8 cellular contexts compared by ENCODE assay signal in genomic region chr2:119387381-119388129, GRCh38. TPM values are rescaled to one million over a fixed set of nuclear protein-coding genes. Genes with fewer than 3 reads are reported as not detected.
DNase-seq lines count a peak whose midpoint lies in the region; ATAC-seq, FAIRE-seq and TF ChIP-seq lines count a peak whose summit lies in the region.

No MANE protein-coding gene starts in this region.

- peak overlapping the region; percentile 81 for H3K27ac ChIP-seq in A673 (ENCODE audit: low read depth, low read length, poor library complexity, severe bottlenecking)
- H3K27ac ChIP-seq in caudate nucleus (ENCODE audit: low read depth, low read length) = no peak overlapping the region
- peak overlapping the region; percentile 1 to 44 (median 14) for H3K27ac ChIP-seq in right lobe of liver
- no peak overlapping the region for H3K27ac ChIP-seq in CD4-positive, alpha-beta T cell (ENCODE audit: low read depth, low read length)

- TF ChIP-seq CTCF in A673 (conservative IDR thresholded peaks at IDR 0.05; ENCODE audit: low read depth, low read length) (peak; percentile 59), right lobe of liver (IDR thresholded peaks at IDR 0.05) (peak in 3 of 4 donors; percentile 11 to 22 (median 19))
- no peak for TF ChIP-seq CTCF in CD4-positive, alpha-beta T cell (IDR thresholded peaks at IDR 0.05)

- no peak for TF ChIP-seq POLR2A in GM12892 (IDR thresholded peaks at IDR 0.05; ENCODE audit: low read depth, low read length)
- no peak for TF ChIP-seq POLR2A in right lobe of liver (IDR thresholded peaks at IDR 0.05)

- no peaks in the 10 kb centered on the region for H3K36me3 Mint-ChIP-seq in CD4-positive, alpha-beta T cell (ENCODE audit: low read depth)

- DNase-seq in A673 (ENCODE audit: low spot score) = peak; percentile 94
- DNase-seq in GM12892 (ENCODE audit: insufficient read length) = no peak
- DNase-seq in NCI-H446 (lab: John Stamatoyannopoulos, UW) = peak; percentile 74 to 92
- DNase-seq in caudate nucleus (lab: John Stamatoyannopoulos, UW) = peak in 40 of 61 donors; percentile 3 to 83 (median 36)
- peak; percentile 71 to 77 (median 75) for DNase-seq in right lobe of liver
- DNase-seq in stimulated activated naive CD8-positive, alpha-beta T cell treated with anti-CD3 and anti-CD28 coated beads, Interleukin-15, amount 100 ng/mL, for 72 hours = no peak
- no peak for DNase-seq in CD4-positive, alpha-beta T cell

- H3K27me3 ChIP-seq in A673 (replicated peaks; ENCODE audit: insufficient read depth, low read depth, low read length, poor library complexity) (no peaks in the 10 kb centered on the region), right lobe of liver (no peaks in the 10 kb centered on the region)
- peaks cover 4% of the 10 kb centered on the region for H3K27me3 ChIP-seq in CD4-positive, alpha-beta T cell (ENCODE audit: control insufficient read depth, insufficient read depth, low read length)

- intact Hi-C loops in A673 (cut with micrococcal nuclease; ENCODE audit: unreplicated experiment) (no loop called here), right lobe of liver (cut with DNase I) (no loop called here)
- intact Hi-C loops in CD4-positive, alpha-beta T cell (cut with DNase I, micrococcal nuclease) = no loop called here

- peaks cover 21% of the 10 kb centered on the region for H3K27me3 Mint-ChIP-seq in stimulated activated naive CD8-positive, alpha-beta T cell treated with anti-CD3 and anti-CD28 coated beads, Interleukin-15, amount 100 ng/mL, for 72 hours
- peaks cover 10% of the 10 kb centered on the region for H3K27me3 Mint-ChIP-seq in CD4-positive, alpha-beta T cell

- peaks cover 37% of the 10 kb centered on the region for H3K4me1 ChIP-seq in A673 (ENCODE audit: insufficient read depth, low read length, poor library complexity, severe bottlenecking)
- peaks cover 0 to 19% (median 5%) of the 10 kb centered on the region in 4 donors for H3K4me1 ChIP-seq in right lobe of liver

- H3K27ac Mint-ChIP-seq in stimulated activated naive CD8-positive, alpha-beta T cell treated with anti-CD3 and anti-CD28 coated beads, Interleukin-15, amount 100 ng/mL, for 72 hours = no peak overlapping the region
- H3K27ac Mint-ChIP-seq in CD4-positive, alpha-beta T cell = no peak overlapping the region

- peak overlapping the region in 1 of 2 donors; percentile 50 for H3K4me3 Mint-ChIP-seq in stimulated activated naive CD8-positive, alpha-beta T cell treated with anti-CD3 and anti-CD28 coated beads, Interleukin-15, amount 100 ng/mL, for 72 hours
- no peak overlapping the region for H3K4me3 Mint-ChIP-seq in CD4-positive, alpha-beta T cell

- H3K36me3 ChIP-seq in A673 (ENCODE audit: insufficient read depth, low read length, poor library complexity, severe bottlenecking) = no peaks in the 10 kb centered on the region
- no peaks in the 10 kb centered on the region for H3K36me3 ChIP-seq in right lobe of liver

- 23% methylated on average over 8 of the region's 9 CpGs for WGBS in right lobe of liver (ENCODE audit: insufficient coverage, low coverage, low lambda C conversion rate, missing lambda C conversion rate)

- BruUV-seq in A673 (replicated peaks; lab: Mats Ljungman, UMichigan) = no TSS peak

- peaks cover 10% of the 10 kb centered on the region for H3K4me1 Mint-ChIP-seq in stimulated activated naive CD8-positive, alpha-beta T cell treated with anti-CD3 and anti-CD28 coated beads, Interleukin-15, amount 100 ng/mL, for 72 hours
- no peaks in the 10 kb centered on the region for H3K4me1 Mint-ChIP-seq in CD4-positive, alpha-beta T cell (ENCODE audit: low read depth)

- CTCF ChIA-PET in A673 (lab: Charles Lee) = interaction anchor here (0.7 to 1.3 kb wide), 3 partner anchors 21 to 179 kb away, joined by 3 to 5 read pairs (median 4); partner anchors contain the start of genes C2orf76 and DBI
- CTCF ChIA-PET in CD4-positive, alpha-beta T cell (lab: Charles Lee) = no interaction called here

- POLR2A ChIA-PET in A673 (lab: Charles Lee; ENCODE audit: low non-redundant PET) = interaction anchor here (0.5 kb wide), 1 partner anchor 16 kb away, joined by 3 read pairs; no protein-coding TSS in a partner anchor
- POLR2A ChIA-PET in CD4-positive, alpha-beta T cell (lab: Charles Lee) = no interaction called here

- ATAC-seq in HG02678 (IDR thresholded peaks at IDR 0.05; ENCODE audit: unreplicated experiment) = peak; percentile 79
- peak; percentile 70 to 82 (median 79) for ATAC-seq in right lobe of liver
- peak; percentile 63 for ATAC-seq in stimulated activated naive CD8-positive, alpha-beta T cell treated with anti-CD3 and anti-CD28 coated beads, Interleukin-15, amount 100 ng/mL, for 72 hours
- ATAC-seq in CD4-positive, alpha-beta T cell (ENCODE audit: poor library complexity) = no peak

- H3K4me3 ChIP-seq in A673 (ENCODE audit: low read depth, low read length, poor library complexity, severe bottlenecking) = no peak overlapping the region
- H3K4me3 ChIP-seq in right lobe of liver = no peak overlapping the region

- H3K9me3 ChIP-seq in A673 (ENCODE audit: low read depth, low read length, poor library complexity, severe bottlenecking) = no peaks in the 10 kb centered on the region
- H3K9me3 ChIP-seq in right lobe of liver = no peaks in the 10 kb centered on the region
- no peaks in the 10 kb centered on the region for H3K9me3 ChIP-seq in CD4-positive, alpha-beta T cell (ENCODE audit: control insufficient read depth, low read length)

- no peaks in the 10 kb centered on the region for H3K9me3 Mint-ChIP-seq in stimulated activated naive CD8-positive, alpha-beta T cell treated with anti-CD3 and anti-CD28 coated beads, Interleukin-15, amount 100 ng/mL, for 72 hours
- H3K9me3 Mint-ChIP-seq in CD4-positive, alpha-beta T cell = no peaks in the 10 kb centered on the region

- FAIRE-seq in GM12892 (lab: Jason Lieb, UNC) = peak; percentile 83

RNA-seq across cellular contexts. Expression of gene DBI, which starts 20.8 kb away (rescaled TPM):
- 215 and 230 TPM in 2 replicates for total RNA-seq in A673 (2021)
- 607 TPM for polyA plus RNA-seq in GM12892 (2012; ENCODE audit: missing spikeins)
- total RNA-seq in right lobe of liver = 100 to 1,000 TPM; 132 to 314 (median 191) TPM
- total RNA-seq in CD4-positive, alpha-beta T cell = 10 to 100 TPM; 23.6 to 27.4 TPM

RNA-seq across cellular contexts. Expression of gene C2orf76, which starts 20.9 kb away (rescaled TPM):
- 11.1 and 13.4 TPM in 2 replicates for total RNA-seq in A673 (2021)
- polyA plus RNA-seq in GM12892 (2012; ENCODE audit: missing spikeins) = 19.7 TPM
- 1 to 10 TPM; 2.6 to 5.5 (median 3.5) TPM for total RNA-seq in right lobe of liver
- total RNA-seq in CD4-positive, alpha-beta T cell = 1 to 10 TPM; 2.8 to 4.5 TPM

RNA-seq across cellular contexts. Expression of gene TMEM37, which starts 44.1 kb away (rescaled TPM):
- 13.8 and 15.4 TPM in 2 replicates for total RNA-seq in A673 (2021)
- 0.30 TPM for polyA plus RNA-seq in GM12892 (2012; ENCODE audit: missing spikeins)
- total RNA-seq in right lobe of liver = 10 to 100 TPM; 37.3 to 96.6 (median 73.5) TPM
- total RNA-seq in CD4-positive, alpha-beta T cell = not detected

Comparison
In these comparisons a context has a peak if more than half of its experiments do, and no peak if none do; other contexts are left out.
1. DNase-seq: peak in A673 (single experiment), NCI-H446 (2 of 2), caudate nucleus (40 of 61) and right lobe of liver (3 of 3); none in GM12892 (single experiment), stimulated activated naive CD8-positive, alpha-beta T cell treated with anti-CD3 and anti-CD28 coated beads, Interleukin-15, amount 100 ng/mL, for 72 hours (0 of 2) and CD4-positive, alpha-beta T cell (0 of 10).
2. H3K27ac ChIP-seq: peak in A673 (single experiment) and right lobe of liver (3 of 3); none in caudate nucleus (single experiment) and CD4-positive, alpha-beta T cell (single experiment).
3. RNA of gene TMEM37, which starts 44.1 kb away (total RNA-seq): 37.3 to 96.6 TPM in right lobe of liver and 13.8 to 15.4 TPM in A673; not detected in CD4-positive, alpha-beta T cell; every median in the first group is over 10 times any median in the second.